In the genomic region with DNA sequence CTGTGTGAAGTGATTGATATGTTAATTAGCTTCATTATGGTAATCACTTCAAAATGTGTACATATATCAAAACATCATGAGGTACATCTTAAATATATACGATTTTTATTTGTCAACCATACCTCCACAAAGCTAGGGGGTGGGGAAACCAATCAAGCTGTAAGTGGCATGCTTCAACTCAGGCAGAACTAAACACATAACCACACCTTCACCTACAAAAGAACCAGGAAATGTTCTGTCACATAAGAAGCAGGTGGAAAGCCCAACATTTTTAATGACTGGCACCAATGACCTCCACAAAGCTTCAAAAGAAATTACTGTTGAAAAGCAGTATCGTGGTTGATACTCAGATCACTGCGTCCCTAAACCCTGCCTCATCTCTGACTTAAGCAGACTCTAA, we compare ENCODE assay signal across 20 cellular contexts.
"Had no signal": no experiment of that assay in that cellular context is flagged by ENCODE, and none has a peak within 500 bp of the region (broad histone marks: within the 10 kb centered on the region; RNA-seq: fewer than 3 reads in every experiment).

No MANE protein-coding gene starts in this region.

- H3K4me1 Mint-ChIP-seq: immature natural killer cell; naive thymus-derived CD8-positive, alpha-beta T cell; neural crest cell; stimulated activated memory B cell treated with anti-CD40 and anti-IgM and Interleukin-4, amounts not matched to agents 10 μg/mL and 1 μg/mL and 100 μg/mL, for 72 hours had no signal

- DNase-seq: effector memory CD4-positive, alpha-beta T cell; gastrocnemius medialis; immature natural killer cell; left cardiac atrium; mesendoderm; naive thymus-derived CD8-positive, alpha-beta T cell; posterior cingulate gyrus; spleen; stimulated activated CD4-positive, alpha-beta T cell treated with anti-CD3 and anti-CD28 coated beads, Interleukin-15, amount 100 ng/mL, for 24 hours; stimulated activated CD4-positive, alpha-beta T cell treated with anti-CD3 and anti-CD28 coated beads, Interleukin-1b, Interleukin-23, amount 100 ng/mL, for 48 hours; stimulated activated CD4-positive, alpha-beta T cell treated with anti-CD3 and anti-CD28 coated beads, Interleukin-4, amount 100 ng/mL, for 24 hours; testis; upper lobe of right lung had no signal

- H3K9me3 ChIP-seq: gastrocnemius medialis, testis, upper lobe of right lung, vagina had no signal

- H3K27me3 Mint-ChIP-seq: stimulated activated memory B cell treated with anti-CD40 and anti-IgM and Interleukin-4, amounts not matched to agents 10 μg/mL and 1 μg/mL and 100 μg/mL, for 72 hours; stimulated activated naive CD8-positive, alpha-beta T cell treated with anti-CD3 and anti-CD28 coated beads, Interleukin-15, Interleukin-2, amounts not matched to agents 100 ng/mL and 50 ng/mL, for 24 hours had no signal

- ATAC-seq: gastrocnemius medialis; left cardiac atrium; naive thymus-derived CD8-positive, alpha-beta T cell; sciatic nerve; upper lobe of right lung had no signal

- H3K27me3 ChIP-seq: esophagus muscularis mucosa, gastrocnemius medialis, spleen, testis, tibial nerve, upper lobe of right lung, vagina had no signal

- H3K36me3 Mint-ChIP-seq: immature natural killer cell; naive thymus-derived CD8-positive, alpha-beta T cell; stimulated activated memory B cell treated with anti-CD40 and anti-IgM and Interleukin-4, amounts not matched to agents 10 μg/mL and 1 μg/mL and 100 μg/mL, for 72 hours had no signal

- H3K4me3 ChIP-seq: esophagus muscularis mucosa, gastrocnemius medialis, spleen, testis, tibial nerve, upper lobe of right lung, vagina had no signal

- H3K36me3 ChIP-seq: esophagus muscularis mucosa, gastrocnemius medialis, spleen, tibial nerve, upper lobe of right lung, vagina had no signal

- H3K27ac Mint-ChIP-seq: immature natural killer cell; naive thymus-derived CD8-positive, alpha-beta T cell; stimulated activated memory B cell treated with anti-CD40 and anti-IgM and Interleukin-4, amounts not matched to agents 10 μg/mL and 1 μg/mL and 100 μg/mL, for 72 hours; stimulated activated naive CD8-positive, alpha-beta T cell treated with anti-CD3 and anti-CD28 coated beads, Interleukin-15, Interleukin-2, amounts not matched to agents 100 ng/mL and 50 ng/mL, for 24 hours had no signal

- H3K27ac ChIP-seq: esophagus muscularis mucosa, gastrocnemius medialis, spleen, testis, tibial nerve, upper lobe of right lung, vagina had no signal

- H3K4me1 ChIP-seq: esophagus muscularis mucosa, gastrocnemius medialis, spleen, testis, tibial nerve, upper lobe of right lung, vagina had no signal

- H3K4me3 Mint-ChIP-seq: immature natural killer cell; naive thymus-derived CD8-positive, alpha-beta T cell; neural crest cell; stimulated activated memory B cell treated with anti-CD40 and anti-IgM and Interleukin-4, amounts not matched to agents 10 μg/mL and 1 μg/mL and 100 μg/mL, for 72 hours; stimulated activated naive CD8-positive, alpha-beta T cell treated with anti-CD3 and anti-CD28 coated beads, Interleukin-15, Interleukin-2, amounts not matched to agents 100 ng/mL and 50 ng/mL, for 24 hours had no signal
